In genomic region chr1:190399233-190399632, GRCh38 we compare ENCODE assay signal across 20 cellular contexts.
"Had no signal": no experiment of that assay in that cellular context is flagged by ENCODE, and none has a peak within 500 bp of the region (broad histone marks: within the 10 kb centered on the region; RNA-seq: fewer than 3 reads in every experiment).

No MANE protein-coding gene starts in this region.

- DNase-seq: activated CD4-positive, alpha-beta memory T cell treated with anti-CD3 and anti-CD28 coated beads for 36 hours; activated CD4-positive, alpha-beta T cell treated with anti-CD3 and anti-CD28 coated beads, Interleukin-2, amount 10 ng/mL, durations not matched to agents 7 days and 5 days; activated CD4-positive, CD25-positive, alpha-beta regulatory T cell; activated CD8-positive, alpha-beta memory T cell treated with anti-CD3 and anti-CD28 coated beads for 24 hours; activated gamma-delta T cell; activated naive CD4-positive, alpha-beta T cell treated with anti-CD3 and anti-CD28 coated beads for 36 hours; activated T-cell treated with anti-CD3 and anti-CD28 coated beads, Interleukin-2, amount 50 U/mL, for 4 hours; amygdala; dermis blood vessel endothelial cell; MV-4-11; NCI-H1092 treated with DMSO at 0.1 percent for 48 hours; NCI-H1417 treated with DMSO at 0.1 percent for 48 hours; NCI-H1694; NCI-H2029 treated with DMSO at 0.1 percent for 48 hours; NCI-H446; NCI-H524; SIG-M5; T-helper 1 cell had no signal

- H3K27ac ChIP-seq: VCaP had no signal

- ATAC-seq: activated T-cell treated with anti-CD3 and anti-CD28 coated beads, Interleukin-2, amount 50 U/mL, for 4 hours; activated T-helper 17 cell treated with anti-CD3 and anti-CD28 coated beads, Interleukin-2, amount 50 U/mL, for 72 hours had no signal
